ENCODE assay signal across 10 cellular contexts in the genomic region with DNA sequence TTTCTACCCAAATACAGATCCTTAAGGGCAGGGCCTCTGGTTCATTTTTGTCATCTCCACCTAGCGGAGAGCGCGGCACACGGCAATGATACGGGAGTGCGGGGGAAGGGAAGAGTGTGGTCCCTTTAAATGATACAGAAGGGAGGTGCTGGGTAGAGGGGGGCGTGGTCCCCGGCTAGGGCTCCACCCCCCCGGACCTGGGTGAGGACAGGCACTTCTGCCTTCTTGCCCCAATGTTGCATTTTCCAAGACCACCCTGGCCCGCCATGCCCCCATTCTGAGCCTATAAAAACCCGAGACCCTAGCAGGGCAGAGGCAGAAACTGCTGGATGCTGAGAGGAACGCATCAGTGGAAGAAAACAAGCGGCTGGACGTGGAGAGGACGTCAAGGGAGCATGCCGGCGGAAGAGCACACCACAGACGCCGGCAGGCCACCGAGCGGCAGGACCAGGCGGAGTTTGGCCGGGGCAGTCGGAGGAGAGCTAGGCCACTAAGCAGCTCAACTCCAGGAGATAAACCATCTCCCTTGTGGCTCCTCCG. TPM values are rescaled to one million over a fixed set of nuclear protein-coding genes. Genes with fewer than 3 reads are reported as not detected.
A peak's percentile ranks its signal among the peaks of the same experiment; 100 is the strongest.
DNase-seq lines count a peak whose midpoint lies in the region; ATAC-seq and TF ChIP-seq lines count a peak whose summit lies in the region.
"Had no signal": no experiment of that assay in that cellular context is flagged by ENCODE, and none has a peak within 500 bp of the region (broad histone marks: within the 10 kb centered on the region; RNA-seq: fewer than 3 reads in every experiment).

No MANE protein-coding gene starts in this region.

- CTCF ChIA-PET in T-cell (lab: Charles Lee) = no interaction called here

- POLR2A ChIA-PET in T-cell (lab: Charles Lee) = no interaction called here

- no peaks in the 10 kb centered on the region for H3F3A ChIP-seq in neural progenitor cell (ENCODE audit: low read depth)

- peak overlapping the region; percentile 71 for H3K4me2 ChIP-seq in neural progenitor cell

- DNase-seq in DMS153 treated with DMSO at 0.1 percent for 48 hours (lab: John Stamatoyannopoulos, UW; ENCODE audit: unreplicated experiment) = peak; percentile 87
- peak in 26 of 34 experiments; percentile 2 to 57 (median 32) for DNase-seq in T-cell
- DNase-seq in colonic mucosa = peak; percentile 33
- DNase-seq in neural progenitor cell (ENCODE audit: low spot score) = peak; percentile 74
- no peak for DNase-seq in GM19238 (ENCODE audit: insufficient read length, low spot score)

- no peaks in the 10 kb centered on the region for H3K9me3 Mint-ChIP-seq in T-cell
- H3K9me3 Mint-ChIP-seq in neural progenitor cell = peaks cover 8% of the 10 kb centered on the region

- H3K4me3 ChIP-seq in colonic mucosa (peak overlapping the region; percentile 1), neural progenitor cell (peak overlapping the region; percentile 43)

- H3K9me3 ChIP-seq in colonic mucosa = no peaks in the 10 kb centered on the region
- H3K9me3 ChIP-seq in neural progenitor cell (ENCODE audit: low read depth) = peaks cover 5% of the 10 kb centered on the region

- peak; percentile 79 to 91 (median 83) for ATAC-seq in T-cell (replicated peaks in 1 of 4)
- ATAC-seq in GM21529 (IDR thresholded peaks at IDR 0.05; ENCODE audit: unreplicated experiment) = no peak
- ATAC-seq in GM19023 (IDR thresholded peaks at IDR 0.05; ENCODE audit: unreplicated experiment) = no peak
- ATAC-seq in GM21390 (IDR thresholded peaks at IDR 0.05; ENCODE audit: unreplicated experiment) = no peak

- no peaks in the 10 kb centered on the region for H3K4me1 ChIP-seq in colonic mucosa
- no peaks in the 10 kb centered on the region for H3K4me1 ChIP-seq in neural progenitor cell

- H3K36me3 Mint-ChIP-seq in T-cell (no peaks in the 10 kb centered on the region), neural progenitor cell (no peaks in the 10 kb centered on the region)

- H3K79me2 ChIP-seq in neural progenitor cell (ENCODE audit: low read depth) = peaks cover 9% of the 10 kb centered on the region

- H4K20me1 ChIP-seq in neural progenitor cell (ENCODE audit: low read depth) = no peaks in the 10 kb centered on the region

- H3K9ac ChIP-seq in colonic mucosa (ENCODE audit: low read depth in 2 of 2, low read length in 2 of 2) (no peak overlapping the region), neural progenitor cell (no peak overlapping the region)

- TF ChIP-seq CTCF in colonic mucosa (IDR thresholded peaks at IDR 0.05) (no peak), neural progenitor cell (IDR thresholded peaks at IDR 0.05) (peak; percentile 53)

- H3K4me1 Mint-ChIP-seq in T-cell (peaks cover 6 to 10% (median 8%) of the 10 kb centered on the region in 3 donors), neural progenitor cell (peaks cover 4% of the 10 kb centered on the region)

- H3K27me3 Mint-ChIP-seq in T-cell (peaks cover 7 to 8% of the 10 kb centered on the region in 2 donors), neural progenitor cell (ENCODE audit: insufficient read depth, low read depth) (peaks cover 5% of the 10 kb centered on the region)

- intact Hi-C loops in colonic mucosa (cut with DNase I) = no loop called here

- H3K4me3 Mint-ChIP-seq in T-cell (peak overlapping the region; percentile 43 to 78 (median 77)), neural progenitor cell (peak overlapping the region; percentile 83)

- H3K36me3 ChIP-seq in colonic mucosa = no peaks in the 10 kb centered on the region
- no peaks in the 10 kb centered on the region for H3K36me3 ChIP-seq in neural progenitor cell

- H3K27ac Mint-ChIP-seq in T-cell = peak overlapping the region in 1 of 2 donors; percentile 28
- H3K27ac Mint-ChIP-seq in neural progenitor cell = peak overlapping the region; percentile 60

- H3K27ac ChIP-seq in colonic mucosa (no peak overlapping the region), neural progenitor cell (no peak overlapping the region)

- peak overlapping the region; percentile 47 for H2AFZ ChIP-seq in neural progenitor cell (replicated peaks)

- H3K27me3 ChIP-seq in colonic mucosa = no peaks in the 10 kb centered on the region
- no peaks in the 10 kb centered on the region for H3K27me3 ChIP-seq in neural progenitor cell

RNA-seq across cellular contexts. Expression of a gene that starts 30.0 kb away (rescaled TPM):
- 1 to 10 TPM in 2 of 5 donors, under 1 TPM in 3; 0.76 to 2.2 (median 0.98) TPM for total RNA-seq in T-cell
- total RNA-seq in colonic mucosa = 1 to 10 TPM; 2.0 to 2.7 TPM
- total RNA-seq in neural progenitor cell (ENCODE audit: low replicate concordance) = 2.5 and 4.9 TPM in 2 replicates

RNA-seq across cellular contexts. Expression of a gene that starts 54.7 kb away (rescaled TPM):
- not detected for total RNA-seq in T-cell
- total RNA-seq in colonic mucosa = not detected
- total RNA-seq in neural progenitor cell (ENCODE audit: low replicate concordance) = not detected in 2 replicates
- total RNA-seq: bronchial epithelial cell, subcutaneous adipose tissue had no signal

Comparison
In these comparisons a context has a peak if more than half of its experiments do, and no peak if none do; other contexts are left out.
1. ATAC-seq: peak in T-cell (4 of 4); none in GM21529 (single experiment), GM19023 (single experiment) and GM21390 (single experiment).